Comparison of ENCODE assay signal across 1 cellular context in the genomic region with DNA sequence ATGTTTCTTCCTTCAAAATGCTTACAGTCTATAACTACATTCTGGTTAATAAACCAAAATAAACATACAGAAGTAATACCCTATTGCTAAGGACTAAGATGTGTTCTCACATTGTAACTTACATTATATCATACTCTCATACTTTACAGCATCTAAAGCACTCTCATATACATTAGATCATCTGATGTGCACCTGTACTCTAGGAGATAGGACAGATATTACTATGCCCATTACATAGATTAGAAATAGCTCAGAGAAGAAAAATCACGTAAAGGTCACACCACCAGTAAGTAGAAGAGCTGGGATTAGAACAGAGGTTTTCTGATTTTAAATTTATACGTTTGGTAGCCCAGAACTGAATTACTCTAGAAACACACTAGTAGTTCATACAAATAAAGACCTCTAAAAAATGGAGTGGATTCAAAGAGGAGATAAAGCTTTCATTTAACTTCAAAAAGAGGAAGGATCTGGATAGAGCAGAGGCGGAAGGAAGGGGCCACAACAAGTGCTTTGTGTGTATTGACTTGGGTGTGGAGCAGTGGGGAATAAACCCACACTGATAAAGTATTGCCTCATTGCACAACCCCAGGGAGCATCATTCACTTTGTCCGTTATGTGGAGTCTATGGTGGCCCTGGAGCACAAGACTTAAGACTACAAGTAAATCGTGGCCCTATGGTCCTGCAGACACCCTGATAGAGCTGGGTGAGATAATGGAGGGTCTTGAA.
TF ChIP-seq lines count a peak whose summit lies in the region.

No MANE protein-coding gene starts in this region.

TF ChIP-seq in K562, 482 proteins besides CTCF, POLR2A, EP300 and RAD21 (continued from another document):
- TF ChIP-seq, protein P1, sequence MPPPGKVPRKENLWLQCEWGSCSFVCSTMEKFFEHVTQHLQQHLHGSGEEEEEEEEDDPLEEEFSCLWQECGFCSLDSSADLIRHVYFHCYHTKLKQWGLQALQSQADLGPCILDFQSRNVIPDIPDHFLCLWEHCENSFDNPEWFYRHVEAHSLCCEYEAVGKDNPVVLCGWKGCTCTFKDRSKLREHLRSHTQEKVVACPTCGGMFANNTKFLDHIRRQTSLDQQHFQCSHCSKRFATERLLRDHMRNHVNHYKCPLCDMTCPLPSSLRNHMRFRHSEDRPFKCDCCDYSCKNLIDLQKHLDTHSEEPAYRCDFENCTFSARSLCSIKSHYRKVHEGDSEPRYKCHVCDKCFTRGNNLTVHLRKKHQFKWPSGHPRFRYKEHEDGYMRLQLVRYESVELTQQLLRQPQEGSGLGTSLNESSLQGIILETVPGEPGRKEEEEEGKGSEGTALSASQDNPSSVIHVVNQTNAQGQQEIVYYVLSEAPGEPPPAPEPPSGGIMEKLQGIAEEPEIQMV (tag; conservative IDR thresholded peaks at IDR 0.05; ENCODE audit: low read depth), result no peak
- no peak for TF ChIP-seq POLR3G (IDR thresholded peaks at IDR 0.05; ENCODE audit: extremely low read depth, insufficient read length, insufficient replicate concordance)
- peak; percentile 49; the same call in 1 of the 2 replicates for TF ChIP-seq ETV1 (tag; conservative IDR thresholded peaks at IDR 0.05; ENCODE audit: low read depth)
- TF ChIP-seq ZNF444 (CRISPR knock-in tag; IDR thresholded peaks at IDR 0.05), result no peak
- TF ChIP-seq, protein P2, sequence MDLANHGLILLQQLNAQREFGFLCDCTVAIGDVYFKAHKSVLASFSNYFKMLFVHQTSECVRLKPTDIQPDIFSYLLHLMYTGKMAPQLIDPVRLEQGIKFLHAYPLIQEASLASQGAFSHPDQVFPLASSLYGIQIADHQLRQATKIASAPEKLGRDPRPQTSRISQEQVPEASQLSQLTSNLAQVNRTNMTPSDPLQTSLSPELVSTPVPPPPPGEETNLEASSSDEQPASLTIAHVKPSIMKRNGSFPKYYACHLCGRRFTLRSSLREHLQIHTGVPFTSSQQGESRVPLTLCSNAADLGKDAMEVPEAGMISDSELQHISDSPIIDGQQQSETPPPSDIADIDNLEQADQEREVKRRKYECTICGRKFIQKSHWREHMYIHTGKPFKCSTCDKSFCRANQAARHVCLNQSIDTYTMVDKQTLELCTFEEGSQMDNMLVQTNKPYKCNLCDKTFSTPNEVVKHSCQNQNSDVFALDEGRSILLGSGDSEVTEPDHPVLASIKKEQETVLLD (IDR thresholded peaks at IDR 0.05), result no peak
- TF ChIP-seq, protein P3, sequence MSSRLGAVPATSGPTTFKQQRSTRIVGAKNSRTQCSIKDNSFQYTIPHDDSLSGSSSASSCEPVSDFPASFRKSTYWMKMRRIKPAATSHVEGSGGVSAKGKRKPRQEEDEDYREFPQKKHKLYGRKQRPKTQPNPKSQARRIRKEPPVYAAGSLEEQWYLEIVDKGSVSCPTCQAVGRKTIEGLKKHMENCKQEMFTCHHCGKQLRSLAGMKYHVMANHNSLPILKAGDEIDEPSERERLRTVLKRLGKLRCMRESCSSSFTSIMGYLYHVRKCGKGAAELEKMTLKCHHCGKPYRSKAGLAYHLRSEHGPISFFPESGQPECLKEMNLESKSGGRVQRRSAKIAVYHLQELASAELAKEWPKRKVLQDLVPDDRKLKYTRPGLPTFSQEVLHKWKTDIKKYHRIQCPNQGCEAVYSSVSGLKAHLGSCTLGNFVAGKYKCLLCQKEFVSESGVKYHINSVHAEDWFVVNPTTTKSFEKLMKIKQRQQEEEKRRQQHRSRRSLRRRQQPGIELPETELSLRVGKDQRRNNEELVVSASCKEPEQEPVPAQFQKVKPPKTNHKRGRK (tag; IDR thresholded peaks at IDR 0.05), result no peak
- no peak for TF ChIP-seq GABPA (tag; conservative IDR thresholded peaks at IDR 0.05; ENCODE audit: low read depth)
- TF ChIP-seq PTTG1 (tag; IDR thresholded peaks at IDR 0.05; ENCODE audit: low read depth), result no peak
- no peak for TF ChIP-seq KLF1 (tag; IDR thresholded peaks at IDR 0.05)
- TF ChIP-seq CEBPB (tag; IDR thresholded peaks at IDR 0.05), result peak; percentile 97
- no peak for TF ChIP-seq MBD2 (IDR thresholded peaks at IDR 0.05; ENCODE audit: borderline replicate concordance, low read depth)
- no peak for TF ChIP-seq GABPB1 (CRISPR knock-in tag; IDR thresholded peaks at IDR 0.05)
- 0 out of 2 replicates have a peak, but pooled peaks have one; percentile 17 for TF ChIP-seq LEF1 (IDR thresholded peaks at IDR 0.05)
- TF ChIP-seq LARP7 (IDR thresholded peaks at IDR 0.05), result no peak
- peak; percentile 53; the same call in 1 of the 2 replicates for TF ChIP-seq TEAD4 (IDR thresholded peaks at IDR 0.05; ENCODE audit: low read length)
- TF ChIP-seq TEAD4 (CRISPR knock-in tag; IDR thresholded peaks at IDR 0.05; ENCODE audit: borderline replicate concordance), result no peak
- TF ChIP-seq TAF1 (IDR thresholded peaks at IDR 0.05; ENCODE audit: control insufficient read depth, extremely low read depth, insufficient read depth, low read length, severe bottlenecking), result no peak
